ENCODE assay signal across 1 cellular context in genomic region chr1:24112381-24113169, GRCh38.
TF ChIP-seq lines count a peak whose summit lies in the region.

No MANE protein-coding gene starts in this region.

TF ChIP-seq in K562, 482 proteins besides CTCF, POLR2A, EP300 and RAD21 (continued from another document and continues in another):
- TF ChIP-seq ZBTB9 (CRISPR knock-in tag; IDR thresholded peaks at IDR 0.05) (peak; percentile 46; the same call in 1 of the 2 replicates), CXXC5 (CRISPR knock-in tag; IDR thresholded peaks at IDR 0.05) (0 out of 2 replicates have a peak, but pooled peaks have one; percentile 18), JUN (IDR thresholded peaks at IDR 0.05; ENCODE audit: borderline replicate concordance, low read depth, low read length) (0 out of 2 replicates have a peak, but pooled peaks have one; percentile 8), JUN (CRISPR knock-in tag; IDR thresholded peaks at IDR 0.05; ENCODE audit: borderline replicate concordance) (no peak), TEAD1 (CRISPR knock-in tag; IDR thresholded peaks at IDR 0.05) (peak in 1 of 2 experiments; percentile 48; a peak in 1 of 4 replicates), L3MBTL2 (IDR thresholded peaks at IDR 0.05) (peak; percentile 50; the same call in 1 of the 2 replicates), SMC3 (conservative IDR thresholded peaks at IDR 0.05; ENCODE audit: insufficient read depth, low read depth, low read length) (peak; percentile 74), TAF7 (tag; IDR thresholded peaks at IDR 0.05) (no peak), ZNF449 (CRISPR knock-in tag; IDR thresholded peaks at IDR 0.05) (no peak), XRCC3 (IDR thresholded peaks at IDR 0.05) (no peak), ZFX (CRISPR knock-in tag; IDR thresholded peaks at IDR 0.05) (no peak), ARID4B (CRISPR knock-in tag; IDR thresholded peaks at IDR 0.05) (no peak), MTA1 (IDR thresholded peaks at IDR 0.05; ENCODE audit: borderline replicate concordance) (no peak), KLF13 (tag; IDR thresholded peaks at IDR 0.05; ENCODE audit: borderline replicate concordance, low read depth) (no peak), MITF (IDR thresholded peaks at IDR 0.05) (peak; percentile 93), NFIX (CRISPR knock-in tag; IDR thresholded peaks at IDR 0.05; ENCODE audit: low read depth) (no peak), POLR2AphosphoS5 (IDR thresholded peaks at IDR 0.05; ENCODE audit: control insufficient read depth, insufficient read depth, low read depth, low read length) (no peak), E2F5 (CRISPR knock-in tag; IDR thresholded peaks at IDR 0.05) (no peak), NR4A1 (CRISPR knock-in tag; IDR thresholded peaks at IDR 0.05) (no peak), NR4A1 (tag; IDR thresholded peaks at IDR 0.05) (no peak), HMBOX1 (IDR thresholded peaks at IDR 0.05) (peak; percentile 48; the same call in 1 of the 2 replicates), POLR3A (IDR thresholded peaks at IDR 0.05; ENCODE audit: borderline replicate concordance, extremely low read depth, insufficient read depth, insufficient read length) (no peak), ZNF77 (CRISPR knock-in tag; IDR thresholded peaks at IDR 0.05) (no peak), SNIP1 (IDR thresholded peaks at IDR 0.05; ENCODE audit: low read depth) (no peak), TOE1 (IDR thresholded peaks at IDR 0.05; ENCODE audit: borderline replicate concordance) (no peak), TOE1 (CRISPR knock-in tag; IDR thresholded peaks at IDR 0.05; ENCODE audit: borderline replicate concordance, low read depth) (no peak), KDM2B (CRISPR knock-in tag; IDR thresholded peaks at IDR 0.05) (no peak), HNRNPK (IDR thresholded peaks at IDR 0.05; ENCODE audit: low read depth, low read length, poor library complexity, severe bottlenecking) (no peak), CHD4 (IDR thresholded peaks at IDR 0.05; ENCODE audit: insufficient read depth, insufficient replicate concordance, low read depth, low read length, poor library complexity, severe bottlenecking) (no peak), ZNF639 (CRISPR knock-in tag; conservative IDR thresholded peaks at IDR 0.05 in 1 of 2, IDR thresholded peaks at IDR 0.05 in 1 of 2) (no peak), HDGF (IDR thresholded peaks at IDR 0.05) (no peak), FOXK2 (conservative IDR thresholded peaks at IDR 0.05 in 1 of 2, IDR thresholded peaks at IDR 0.05 in 1 of 2; ENCODE audit: low read depth in 2 of 2) (no peak), CBFB (CRISPR knock-in tag; IDR thresholded peaks at IDR 0.05) (peak; percentile 92), ETV1 (tag; conservative IDR thresholded peaks at IDR 0.05; ENCODE audit: low read depth) (no peak), JUND (IDR thresholded peaks at IDR 0.05; ENCODE audit: borderline replicate concordance, low read depth, low read length) (0 out of 2 replicates have a peak, but pooled peaks have one; percentile 22), JUND (tag; IDR thresholded peaks at IDR 0.05; ENCODE audit: borderline replicate concordance, low read depth, low read length) (no peak; the same call in 2 of the 3 replicates), BMI1 (IDR thresholded peaks at IDR 0.05; ENCODE audit: low read length) (peak; percentile 41; the same call in 1 of the 2 replicates), CTCFL (IDR thresholded peaks at IDR 0.05; ENCODE audit: borderline replicate concordance, insufficient read depth, low read depth, low read length, poor library complexity, severe bottlenecking) (peak; percentile 63), MAFG (tag; conservative IDR thresholded peaks at IDR 0.05) (no peak), GABPB1 (CRISPR knock-in tag; IDR thresholded peaks at IDR 0.05) (0 out of 2 replicates have a peak, but pooled peaks have one; percentile 30), OTX1 (CRISPR knock-in tag; IDR thresholded peaks at IDR 0.05) (no peak), VEZF1 (CRISPR knock-in tag; IDR thresholded peaks at IDR 0.05) (peak; percentile 80), ZBTB43 (CRISPR knock-in tag; IDR thresholded peaks at IDR 0.05) (no peak), ETV5 (CRISPR knock-in tag; IDR thresholded peaks at IDR 0.05; ENCODE audit: low read depth) (no peak), EGR1 (conservative IDR thresholded peaks at IDR 0.05) (peak; percentile 34; the same call in 1 of the 2 replicates), CTBP1 (IDR thresholded peaks at IDR 0.05; ENCODE audit: borderline replicate concordance) (peak; percentile 60; the same call in 1 of the 2 replicates), ZNF263 (CRISPR knock-in tag; IDR thresholded peaks at IDR 0.05; ENCODE audit: borderline replicate concordance) (peak; percentile 18; the same call in 1 of the 2 replicates), PML (IDR thresholded peaks at IDR 0.05; ENCODE audit: low read length) (no peak), ZNF778 (CRISPR knock-in tag; IDR thresholded peaks at IDR 0.05) (no peak), RB1 (IDR thresholded peaks at IDR 0.05; ENCODE audit: low read depth) (peak; percentile 57; the same call in 1 of the 2 replicates), CGGBP1 (CRISPR knock-in tag; IDR thresholded peaks at IDR 0.05) (no peak)
